In the genomic region with DNA sequence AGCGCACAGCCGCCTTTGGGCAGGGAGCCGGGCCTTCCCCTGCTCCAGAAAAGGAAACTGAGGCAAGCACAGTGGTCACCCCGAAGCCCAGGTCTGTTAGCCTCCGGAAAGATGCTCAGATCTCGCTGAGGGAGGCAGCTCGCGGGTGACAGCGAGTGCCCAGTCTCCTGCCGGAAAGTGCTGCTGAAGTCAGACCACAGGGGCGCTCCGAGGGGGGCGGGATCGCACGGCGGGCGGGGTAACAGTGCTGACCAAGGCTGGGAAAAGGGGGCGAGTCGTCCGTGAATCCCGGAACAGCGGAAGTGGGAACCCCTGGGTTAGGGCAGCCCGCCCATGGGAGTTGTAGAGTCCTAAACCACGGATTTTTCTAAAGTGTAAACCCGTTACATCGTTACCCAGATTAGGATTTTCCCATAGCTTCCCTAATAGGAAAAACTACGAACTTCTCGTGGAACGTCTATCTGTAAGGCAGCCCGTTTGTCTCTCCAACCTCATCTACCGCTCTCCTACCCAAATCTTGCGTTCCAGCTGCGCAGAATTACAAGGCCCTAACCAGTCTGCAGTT, we compare ENCODE assay signal across 8 cellular contexts. TPM values are rescaled to one million over a fixed set of nuclear protein-coding genes. Genes with fewer than 3 reads are reported as not detected.
A peak's percentile ranks its signal among the peaks of the same experiment; 100 is the strongest.
DNase-seq lines count a peak whose midpoint lies in the region; ATAC-seq and TF ChIP-seq lines count a peak whose summit lies in the region.

No MANE protein-coding gene starts in this region.

- no peaks in the 10 kb centered on the region for H3K36me3 ChIP-seq in Karpas-422 (ENCODE audit: insufficient read depth, low read length)
- peaks cover 10% of the 10 kb centered on the region for H3K36me3 ChIP-seq in muscle layer of colon (ENCODE audit: insufficient read depth, low read length)
- H3K36me3 ChIP-seq in tibial artery = peaks cover 0 to 20% (median 0%) of the 10 kb centered on the region in 3 donors

- H3K9me3 ChIP-seq in Karpas-422 (ENCODE audit: low read length) (no peaks in the 10 kb centered on the region), muscle layer of colon (ENCODE audit: low read length) (no peaks in the 10 kb centered on the region), tibial artery (no peaks in the 10 kb centered on the region)

- peak; percentile 30 for ATAC-seq in esophagus mucosa

- H3K4me2 ChIP-seq in Karpas-422 (ENCODE audit: low read depth, low read length, poor library complexity, severe bottlenecking) = peak overlapping the region; percentile 96

- no peaks in the 10 kb centered on the region for H4K20me1 ChIP-seq in Karpas-422 (ENCODE audit: insufficient read depth, low read depth, low read length)

- peak; percentile 43 for DNase-seq in NCI-H345 (lab: John Stamatoyannopoulos, UW)
- no peak for DNase-seq in NCI-H345 treated with DMSO at 0.1 percent for 48 hours (lab: John Stamatoyannopoulos, UW; ENCODE audit: unreplicated experiment)
- DNase-seq in H4 (ENCODE audit: low spot score) = peak; percentile 31
- peak; percentile 64 for DNase-seq in Karpas-422
- DNase-seq in activated CD4-positive, alpha-beta T cell treated with anti-CD3 and anti-CD28 coated beads, Interleukin-2, amount 50 U/mL, for 4 hours = peak; percentile 5 to 18
- peak in 1 of 2 donors; percentile 68 for DNase-seq in tibial artery

- H3K27me3 ChIP-seq in Karpas-422 (ENCODE audit: low read length) = no peaks in the 10 kb centered on the region
- H3K27me3 ChIP-seq in muscle layer of colon (ENCODE audit: control insufficient read depth in 1 of 2, insufficient read depth in 2 of 2, low read length in 2 of 2) = no peaks in the 10 kb centered on the region
- no peaks in the 10 kb centered on the region for H3K27me3 ChIP-seq in tibial artery

- intact Hi-C loops in tibial artery (cut with DNase I; ENCODE audit: low total_unique reads) = no loop called here

- H3K9me2 ChIP-seq in Karpas-422 (replicated peaks; ENCODE audit: insufficient read depth, low read length) = no peaks in the 10 kb centered on the region

- peaks cover 52% of the 10 kb centered on the region for H3K4me1 ChIP-seq in Karpas-422 (ENCODE audit: low read length)
- peaks cover 20% of the 10 kb centered on the region for H3K4me1 ChIP-seq in muscle layer of colon (ENCODE audit: insufficient read depth, low read length)
- peaks cover 0 to 30% (median 17%) of the 10 kb centered on the region in 4 donors for H3K4me1 ChIP-seq in tibial artery

- no peak for TF ChIP-seq CTCF in tibial artery (IDR thresholded peaks at IDR 0.05)

- H3K9ac ChIP-seq in Karpas-422 (ENCODE audit: low read length) (peak overlapping the region; percentile 83), muscle layer of colon (ENCODE audit: low read length) (peak overlapping the region; percentile 76)

- peak overlapping the region; percentile 67; the same call in 1 of the 2 replicates for H2AFZ ChIP-seq in Karpas-422 (ENCODE audit: low read length)

- H3K4me3 ChIP-seq in Karpas-422 (ENCODE audit: low read length) = peak overlapping the region; percentile 95
- peak overlapping the region; percentile 85 to 96 for H3K4me3 ChIP-seq in muscle layer of colon (ENCODE audit: low read depth in 1 of 2, low read length in 2 of 2)
- peak overlapping the region; percentile 89 to 95 for H3K4me3 ChIP-seq in tibial artery

- H3K79me2 ChIP-seq in Karpas-422 (ENCODE audit: low read length) = peaks cover 38% of the 10 kb centered on the region

- no peak overlapping the region; the same call in 1 of the 2 replicates for H3K27ac ChIP-seq in Karpas-422 (ENCODE audit: low read length)
- H3K27ac ChIP-seq in muscle layer of colon (ENCODE audit: low read depth, low read length) = peak overlapping the region; percentile 92
- peak overlapping the region; percentile 92 to 95 for H3K27ac ChIP-seq in tibial artery

RNA-seq across cellular contexts. Expression of a gene that starts 0.5 kb away (rescaled TPM):
- 26.3 and 30.7 TPM in 2 replicates for total RNA-seq in H4 (2014; rRNA removed; shearing (Covaris generic))
- 24.7 and 38.2 TPM in 2 replicates for total RNA-seq in Karpas-422 (2014; rRNA removed; shearing (Covaris generic); ENCODE audit: low replicate concordance)
- total RNA-seq in esophagus mucosa = 23.8 TPM

RNA-seq across cellular contexts. Expression of a gene that starts 0.6 kb away (rescaled TPM):
- total RNA-seq in H4 (2014; rRNA removed; shearing (Covaris generic)) = 10.9 and 24.5 TPM in 2 replicates
- total RNA-seq in Karpas-422 (2014; rRNA removed; shearing (Covaris generic); ENCODE audit: low replicate concordance) = 19.0 and 20.3 TPM in 2 replicates
- 16.5 TPM for total RNA-seq in esophagus mucosa

RNA-seq across cellular contexts. Expression of a gene that starts 24.9 kb away (rescaled TPM):
- not detected in 2 replicates for total RNA-seq in H4 (2014; rRNA removed; shearing (Covaris generic))
- total RNA-seq in Karpas-422 (2014; rRNA removed; shearing (Covaris generic); ENCODE audit: low replicate concordance) = not detected in 2 replicates
- not detected for total RNA-seq in esophagus mucosa

RNA-seq across cellular contexts. Expression of a gene that starts 26.3 kb away (rescaled TPM):
- not detected in 2 replicates for total RNA-seq in H4 (2014; rRNA removed; shearing (Covaris generic))
- not detected in 2 replicates for total RNA-seq in Karpas-422 (2014; rRNA removed; shearing (Covaris generic); ENCODE audit: low replicate concordance)
- total RNA-seq in esophagus mucosa = not detected

RNA-seq across cellular contexts. Expression of a gene that starts 32.2 kb away (rescaled TPM):
- total RNA-seq in H4 (2014; rRNA removed; shearing (Covaris generic)) = 23.3 and 30.1 TPM in 2 replicates
- 45.2 and 58.4 TPM in 2 replicates for total RNA-seq in Karpas-422 (2014; rRNA removed; shearing (Covaris generic); ENCODE audit: low replicate concordance)
- total RNA-seq in esophagus mucosa = 36.5 TPM
